In genomic region chr20:54163402-54163801, GRCh38 we compare ENCODE assay signal across 30 cellular contexts. TPM values are rescaled to one million over a fixed set of nuclear protein-coding genes. Genes with fewer than 3 reads are reported as not detected.
"Had no signal": no experiment of that assay in that cellular context is flagged by ENCODE, and none has a peak within 500 bp of the region (broad histone marks: within the 10 kb centered on the region; RNA-seq: fewer than 3 reads in every experiment).

No MANE protein-coding gene starts in this region.

- DNase-seq: stimulated activated CD4-positive, alpha-beta T cell treated with anti-CD3 and anti-CD28 coated beads, Interleukin-2, amount 100 ng/mL, for 48 hours; stimulated activated CD4-positive, alpha-beta T cell treated with anti-CD3 and anti-CD28 coated beads, Interleukin-4, amount 100 ng/mL, for 1 hour; stimulated activated CD4-positive, alpha-beta T cell treated with anti-CD3 and anti-CD28 coated beads, Interleukin-4, amount 100 ng/mL, for 24 hours; stimulated activated CD4-positive, alpha-beta T cell treated with anti-CD3 and anti-CD28 coated beads, Interleukin-4, amount 100 ng/mL, for 4 hours; stimulated activated CD8-positive, alpha-beta memory T cell treated with anti-CD3 and anti-CD28 coated beads, Interleukin-4, amount 100 ng/mL, for 48 hours; stimulated activated naive B cell treated with anti-CD40 and anti-IgM and Interleukin-4, amounts not matched to agents 10 μg/mL and 1 μg/mL and 100 μg/mL, for 72 hours; stimulated activated naive CD4-positive, alpha-beta T cell; stimulated activated naive CD4-positive, alpha-beta T cell treated with Interleukin-2 at 50 U/mL for 16 hours; stimulated activated naive CD8-positive, alpha-beta T cell treated with anti-CD3 and anti-CD28 coated beads, Interleukin-15, amount 100 ng/mL, for 72 hours; stimulated activated naive CD8-positive, alpha-beta T cell treated with anti-CD3 and anti-CD28 coated beads, Interleukin-15, Interleukin-2, amounts not matched to agents 100 U/mL and 50 U/mL, for 24 hours; stomach; substantia nigra; testis; thyroid gland; tibial artery; transverse colon; trophoblast cell; upper lobe of left lung; upper lobe of right lung; uterus had no signal

- H3K4me1 ChIP-seq: stomach, suprapubic skin, testis, thyroid gland, tibial artery, tibial nerve, transverse colon, upper lobe of left lung, upper lobe of right lung, uterus, vagina had no signal

- ATAC-seq: stimulated activated effector memory CD8-positive, alpha-beta T cell treated with anti-CD3 and anti-CD28 coated beads, Interleukin-12 subunit alpha, Interleukin-12 subunit beta, amount 100 ng/mL, for 72 hours; stimulated activated memory B cell treated with anti-CD40 and anti-IgM and Interleukin-4, amounts not matched to agents 10 μg/mL and 1 μg/mL and 100 μg/mL, for 72 hours; stimulated activated naive B cell treated with anti-CD40 and anti-IgM and Interleukin-4, amounts not matched to agents 10 μg/mL and 1 μg/mL and 100 μg/mL, for 72 hours; stimulated activated naive CD8-positive, alpha-beta T cell treated with anti-CD3 and anti-CD28 coated beads, Interleukin-15, amount 100 ng/mL, for 72 hours; stimulated activated naive CD8-positive, alpha-beta T cell treated with anti-CD3 and anti-CD28 coated beads, Interleukin-15, Interleukin-2, amounts not matched to agents 100 U/mL and 50 U/mL, for 24 hours; upper lobe of right lung had no signal

- H3K36me3 ChIP-seq: stomach, suprapubic skin, thoracic aorta, thyroid gland, tibial artery, tibial nerve, transverse colon, upper lobe of left lung, upper lobe of right lung, uterus, vagina had no signal

- H3K4me3 Mint-ChIP-seq: stimulated activated effector memory CD8-positive, alpha-beta T cell treated with anti-CD3 and anti-CD28 coated beads, Interleukin-12 subunit alpha, Interleukin-12 subunit beta, amount 100 ng/mL, for 72 hours; stimulated activated memory B cell treated with anti-CD40 and anti-IgM and Interleukin-4, amounts not matched to agents 10 μg/mL and 1 μg/mL and 100 μg/mL, for 72 hours; stimulated activated naive B cell treated with anti-CD40 and anti-IgM and Interleukin-4, amounts not matched to agents 10 μg/mL and 1 μg/mL and 100 μg/mL, for 72 hours; stimulated activated naive CD8-positive, alpha-beta T cell treated with anti-CD3 and anti-CD28 coated beads, Interleukin-15, amount 100 ng/mL, for 72 hours; stimulated activated naive CD8-positive, alpha-beta T cell treated with anti-CD3 and anti-CD28 coated beads, Interleukin-15, Interleukin-2, amounts not matched to agents 100 ng/mL and 50 ng/mL, for 24 hours; type B pancreatic cell had no signal

- H3K27ac ChIP-seq: stomach, suprapubic skin, testis, thoracic aorta, thyroid gland, tibial artery, tibial nerve, transverse colon, upper lobe of left lung, upper lobe of right lung, uterus, vagina had no signal

- H3K9me3 ChIP-seq: stomach, suprapubic skin, testis, thoracic aorta, thyroid gland, tibial artery, tibial nerve, transverse colon, upper lobe of left lung, upper lobe of right lung, uterus, vagina had no signal

- H3K9me3 Mint-ChIP-seq: stimulated activated effector memory CD8-positive, alpha-beta T cell treated with anti-CD3 and anti-CD28 coated beads, Interleukin-12 subunit alpha, Interleukin-12 subunit beta, amount 100 ng/mL, for 72 hours; stimulated activated memory B cell treated with anti-CD40 and anti-IgM and Interleukin-4, amounts not matched to agents 10 μg/mL and 1 μg/mL and 100 μg/mL, for 72 hours; stimulated activated naive B cell treated with anti-CD40 and anti-IgM and Interleukin-4, amounts not matched to agents 10 μg/mL and 1 μg/mL and 100 μg/mL, for 72 hours; stimulated activated naive CD8-positive, alpha-beta T cell treated with anti-CD3 and anti-CD28 coated beads, Interleukin-15, amount 100 ng/mL, for 72 hours; stimulated activated naive CD8-positive, alpha-beta T cell treated with anti-CD3 and anti-CD28 coated beads, Interleukin-15, Interleukin-2, amounts not matched to agents 100 ng/mL and 50 ng/mL, for 24 hours; type B pancreatic cell had no signal

- H3K4me3 ChIP-seq: stomach, suprapubic skin, testis, thoracic aorta, thyroid gland, tibial artery, tibial nerve, transverse colon, upper lobe of left lung, upper lobe of right lung, uterus, vagina had no signal

- H3K4me1 Mint-ChIP-seq: stimulated activated effector memory CD8-positive, alpha-beta T cell treated with anti-CD3 and anti-CD28 coated beads, Interleukin-12 subunit alpha, Interleukin-12 subunit beta, amount 100 ng/mL, for 72 hours; stimulated activated memory B cell treated with anti-CD40 and anti-IgM and Interleukin-4, amounts not matched to agents 10 μg/mL and 1 μg/mL and 100 μg/mL, for 72 hours; stimulated activated naive B cell treated with anti-CD40 and anti-IgM and Interleukin-4, amounts not matched to agents 10 μg/mL and 1 μg/mL and 100 μg/mL, for 72 hours; stimulated activated naive CD8-positive, alpha-beta T cell treated with anti-CD3 and anti-CD28 coated beads, Interleukin-15, amount 100 ng/mL, for 72 hours had no signal

- H3K27me3 ChIP-seq: testis, thyroid gland, upper lobe of left lung, uterus, vagina had no signal

- H3K27ac Mint-ChIP-seq: stimulated activated effector memory CD8-positive, alpha-beta T cell treated with anti-CD3 and anti-CD28 coated beads, Interleukin-12 subunit alpha, Interleukin-12 subunit beta, amount 100 ng/mL, for 72 hours; stimulated activated memory B cell treated with anti-CD40 and anti-IgM and Interleukin-4, amounts not matched to agents 10 μg/mL and 1 μg/mL and 100 μg/mL, for 72 hours; stimulated activated naive B cell treated with anti-CD40 and anti-IgM and Interleukin-4, amounts not matched to agents 10 μg/mL and 1 μg/mL and 100 μg/mL, for 72 hours; stimulated activated naive CD8-positive, alpha-beta T cell treated with anti-CD3 and anti-CD28 coated beads, Interleukin-15, amount 100 ng/mL, for 72 hours; stimulated activated naive CD8-positive, alpha-beta T cell treated with anti-CD3 and anti-CD28 coated beads, Interleukin-15, Interleukin-2, amounts not matched to agents 100 ng/mL and 50 ng/mL, for 24 hours; type B pancreatic cell had no signal

- H3K36me3 Mint-ChIP-seq: stimulated activated effector memory CD8-positive, alpha-beta T cell treated with anti-CD3 and anti-CD28 coated beads, Interleukin-12 subunit alpha, Interleukin-12 subunit beta, amount 100 ng/mL, for 72 hours; stimulated activated memory B cell treated with anti-CD40 and anti-IgM and Interleukin-4, amounts not matched to agents 10 μg/mL and 1 μg/mL and 100 μg/mL, for 72 hours; stimulated activated naive B cell treated with anti-CD40 and anti-IgM and Interleukin-4, amounts not matched to agents 10 μg/mL and 1 μg/mL and 100 μg/mL, for 72 hours had no signal

RNA-seq across cellular contexts. Expression of gene CYP24A1, which starts 10.4 kb away (rescaled TPM):
- total RNA-seq: stomach, subcutaneous adipose tissue, temporal lobe, thoracic aorta, tibial nerve, transverse colon had no signal
